In genomic region chr22:46738642-46738960, GRCh38 we compare ENCODE assay signal across 7 cellular contexts. TPM values are rescaled to one million over a fixed set of nuclear protein-coding genes. Genes with fewer than 3 reads are reported as not detected.
DNase-seq lines count a peak whose midpoint lies in the region; ATAC-seq lines count a peak whose summit lies in the region.

No MANE protein-coding gene starts in this region.

- H3K4me1 Mint-ChIP-seq in activated naive CD8-positive, alpha-beta T cell treated with anti-CD3 and anti-CD28 coated beads for 36 hours: peaks cover 38% of the 10 kb centered on the region

- H3K36me3 Mint-ChIP-seq in activated naive CD8-positive, alpha-beta T cell treated with anti-CD3 and anti-CD28 coated beads for 36 hours: peaks cover 6% of the 10 kb centered on the region

- peak overlapping the region; percentile 46 to 77 (median 64) for H3K4me3 ChIP-seq in subcutaneous abdominal adipose tissue (ENCODE audit: low read depth in 1 of 5, low read length in 5 of 5)

- H3K27ac ChIP-seq in subcutaneous abdominal adipose tissue (ENCODE audit: low read depth, low read length): peak overlapping the region; percentile 57

- no peaks in the 10 kb centered on the region for H3K27me3 Mint-ChIP-seq in activated naive CD8-positive, alpha-beta T cell treated with anti-CD3 and anti-CD28 coated beads for 36 hours

- peaks cover 7% of the 10 kb centered on the region for H3K9me3 Mint-ChIP-seq in activated naive CD8-positive, alpha-beta T cell treated with anti-CD3 and anti-CD28 coated beads for 36 hours

- peak; percentile 15 for ATAC-seq in HG02642 (IDR thresholded peaks at IDR 0.05; ENCODE audit: poor library complexity, unreplicated experiment)

- peak overlapping the region in 4 of 5 donors; percentile 43 to 82 (median 59) for H3K9ac ChIP-seq in subcutaneous abdominal adipose tissue (ENCODE audit: low read length in 5 of 5)

- no peaks in the 10 kb centered on the region for H3K9me3 ChIP-seq in subcutaneous abdominal adipose tissue (ENCODE audit: control insufficient read depth in 5 of 5, low read length in 5 of 5)

- no peak for DNase-seq in activated naive CD8-positive, alpha-beta T cell treated with anti-CD3 and anti-CD28 coated beads for 36 hours
- DNase-seq in iPS-NIHi7 (ENCODE audit: extremely low spot score): peak; percentile 41
- no peak for DNase-seq in NCI-H1436 treated with DMSO at 0.1 percent for 48 hours (lab: John Stamatoyannopoulos, UW)
- no peak for DNase-seq in MV-4-11 (lab: John Stamatoyannopoulos, UW)
- no peak for DNase-seq in NOMO-1 treated with dmso at 0.1 percent for 144 hours (lab: John Stamatoyannopoulos, UW; ENCODE audit: unreplicated experiment)

- peak overlapping the region; percentile 78 for H3K4me3 Mint-ChIP-seq in activated naive CD8-positive, alpha-beta T cell treated with anti-CD3 and anti-CD28 coated beads for 36 hours

- H3K27me3 ChIP-seq in subcutaneous abdominal adipose tissue (ENCODE audit: control insufficient read depth in 5 of 5, insufficient read depth in 4 of 5, low read length in 5 of 5): no peaks in the 10 kb centered on the region

- H3K36me3 ChIP-seq in subcutaneous abdominal adipose tissue (ENCODE audit: control insufficient read depth in 5 of 5, insufficient read depth in 5 of 5, low read length in 5 of 5): no peaks in the 10 kb centered on the region

- peak overlapping the region; percentile 65 for H3K27ac Mint-ChIP-seq in activated naive CD8-positive, alpha-beta T cell treated with anti-CD3 and anti-CD28 coated beads for 36 hours

- peaks cover 13 to 66% (median 59%) of the 10 kb centered on the region in 5 donors for H3K4me1 ChIP-seq in subcutaneous abdominal adipose tissue (ENCODE audit: control insufficient read depth in 5 of 5, insufficient read depth in 5 of 5, low read length in 5 of 5)

RNA-seq across cellular contexts. Expression of gene CERK, which starts 0.5 kb away (rescaled TPM):
- total RNA-seq in activated naive CD8-positive, alpha-beta T cell treated with anti-CD3 and anti-CD28 coated beads for 36 hours: 10 to 100 TPM; 38.1 to 41.3 TPM

RNA-seq across cellular contexts. Expression of gene TBC1D22A, which starts 23.8 kb away (rescaled TPM):
- total RNA-seq in activated naive CD8-positive, alpha-beta T cell treated with anti-CD3 and anti-CD28 coated beads for 36 hours: 10 to 100 TPM; 42.1 to 42.4 TPM
